In the genomic region with DNA sequence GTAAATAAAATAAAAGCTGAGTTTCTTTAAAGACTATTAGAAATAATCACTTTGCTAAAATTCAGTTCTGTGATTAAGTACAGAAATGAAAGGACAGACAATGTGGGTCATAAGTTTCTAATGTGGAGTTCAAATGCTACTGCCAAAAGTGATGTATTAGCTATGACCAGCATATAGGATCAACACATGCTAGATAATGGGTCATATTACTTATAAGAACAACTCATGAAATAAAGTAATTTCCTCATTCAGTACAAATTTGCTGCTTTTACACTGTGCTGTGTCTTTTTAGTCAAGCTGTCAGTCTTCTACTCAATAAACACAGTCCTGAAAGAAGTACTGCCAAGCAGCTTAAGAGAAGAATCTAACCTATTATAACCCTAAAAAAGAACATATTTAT, we compare ENCODE assay signal across 20 cellular contexts.
DNase-seq lines count a peak whose midpoint lies in the region; ATAC-seq and TF ChIP-seq lines count a peak whose summit lies in the region.
"Had no signal": no experiment of that assay in that cellular context is flagged by ENCODE, and none has a peak within 500 bp of the region (broad histone marks: within the 10 kb centered on the region; RNA-seq: fewer than 3 reads in every experiment).

No MANE protein-coding gene starts in this region.

- H3K27ac ChIP-seq in breast epithelium (no peak overlapping the region), brain microvascular endothelial cell (peak overlapping the region; percentile 88)
- H3K27ac ChIP-seq: 22Rv1, BLaER1 had no signal

- no peak overlapping the region for H3K4me3 Mint-ChIP-seq in MCF 10A (ENCODE audit: unreplicated experiment)
- H3K4me3 Mint-ChIP-seq: CD14-positive monocyte; CD4-positive, alpha-beta memory T cell; HFFc6 had no signal

- in situ Hi-C loops in brain microvascular endothelial cell (cut with HindIII; ENCODE audit: low pct_ligation_motif_present, low sequenced_read_pairs): no loop called here

- POLR2A ChIA-PET in MCF 10A (lab: Yijun Ruan, JAX): interaction anchor here (0.5 to 0.7 kb wide), 2 partner anchors 36 to 61 kb away, joined by 3 to 4 read pairs; no protein-coding TSS in a partner anchor

- CTCF ChIA-PET in MCF 10A (lab: Yijun Ruan, JAX): interaction anchor here (0.6 to 0.9 kb wide), 2 partner anchors 157 to 290 kb away, joined by 3 to 4 read pairs; no protein-coding TSS in a partner anchor

- no peak for ATAC-seq in GM21423 (IDR thresholded peaks at IDR 0.05; ENCODE audit: unreplicated experiment)
- ATAC-seq in HG02610 (IDR thresholded peaks at IDR 0.05; ENCODE audit: unreplicated experiment): no peak
- ATAC-seq: HCT116, HepG2 had no signal

- BruUV-seq in MCF 10A (replicated peaks; lab: Mats Ljungman, UMichigan): no TSS peak

- H3K4me3 ChIP-seq in breast epithelium: no peak overlapping the region
- no peak overlapping the region for H3K4me3 ChIP-seq in brain microvascular endothelial cell (ENCODE audit: low read depth, low read length)
- H3K4me3 ChIP-seq: BLaER1 had no signal

- H3K27ac Mint-ChIP-seq in MCF 10A (ENCODE audit: low read depth, unreplicated experiment): peak overlapping the region; percentile 51
- H3K27ac Mint-ChIP-seq: CD14-positive monocyte, HFFc6 had no signal

- H3K4me1 Mint-ChIP-seq in MCF 10A (ENCODE audit: insufficient read depth, unreplicated experiment): peaks cover 22% of the 10 kb centered on the region
- H3K4me1 Mint-ChIP-seq: CD14-positive monocyte; CD4-positive, alpha-beta memory T cell had no signal

- TF ChIP-seq CTCF in MCF 10A (IDR thresholded peaks at IDR 0.05; ENCODE audit: unreplicated experiment) (no peak), breast epithelium (IDR thresholded peaks at IDR 0.05) (no peak), brain microvascular endothelial cell (IDR thresholded peaks at IDR 0.05; ENCODE audit: low read depth, low read length, missing control alignments) (no peak)

- H3K27me3 ChIP-seq in breast epithelium (no peaks in the 10 kb centered on the region), brain microvascular endothelial cell (replicated peaks) (no peaks in the 10 kb centered on the region)
- H3K27me3 ChIP-seq: BLaER1 had no signal

- peaks cover 12% of the 10 kb centered on the region for H3K36me3 Mint-ChIP-seq in MCF 10A (ENCODE audit: insufficient read depth, unreplicated experiment)

- H3K4me1 ChIP-seq in breast epithelium: no peaks in the 10 kb centered on the region

- TF ChIP-seq POLR2A in breast epithelium (IDR thresholded peaks at IDR 0.05): no peak

- H3K36me3 ChIP-seq in breast epithelium (no peaks in the 10 kb centered on the region), brain microvascular endothelial cell (replicated peaks) (no peaks in the 10 kb centered on the region)

- no peaks in the 10 kb centered on the region for H3K9me3 ChIP-seq in breast epithelium
- H3K9me3 ChIP-seq: BLaER1 had no signal

- H3K9me3 Mint-ChIP-seq in MCF 10A (ENCODE audit: unreplicated experiment): no peaks in the 10 kb centered on the region
- H3K9me3 Mint-ChIP-seq: CD14-positive monocyte; CD4-positive, alpha-beta memory T cell; HFFc6 had no signal

- H3K27me3 Mint-ChIP-seq in MCF 10A (ENCODE audit: insufficient read depth, unreplicated experiment): no peaks in the 10 kb centered on the region
- H3K27me3 Mint-ChIP-seq: CD4-positive, alpha-beta memory T cell had no signal

- DNase-seq in MCF 10A (ENCODE audit: unreplicated experiment) (no peak), breast epithelium (ENCODE audit: low spot score in 2 of 2) (no peak), brain microvascular endothelial cell (no peak), iris pigment epithelial cell (ENCODE audit: low read depth) (peak; percentile 61), GM19240 (ENCODE audit: insufficient read length, low spot score) (no peak), COLO668 (lab: John Stamatoyannopoulos, UW; ENCODE audit: unreplicated experiment) (no peak)
- DNase-seq: Calu3; CD4-positive, alpha-beta memory T cell; DMS79 treated with DMSO at 0.1 percent for 48 hours; GF-D8; GOT3; H7; HFFc6 had no signal

- intact Hi-C loops in MCF 10A (cut with micrococcal nuclease): no loop called here
- intact Hi-C loops in breast epithelium (cut with DNase I; ENCODE audit: low total_unique reads): no loop called here
